16 cellular contexts compared by ENCODE assay signal in genomic region chr7:151444632-151445031, GRCh38. TPM values are rescaled to one million over a fixed set of nuclear protein-coding genes. Genes with fewer than 3 reads are reported as not detected.
DNase-seq lines count a peak whose midpoint lies in the region; ATAC-seq and TF ChIP-seq lines count a peak whose summit lies in the region.
"Had no signal": no experiment of that assay in that cellular context is flagged by ENCODE, and none has a peak within 500 bp of the region (broad histone marks: within the 10 kb centered on the region; RNA-seq: fewer than 3 reads in every experiment).

No MANE protein-coding gene starts in this region.

- H3K36me3 ChIP-seq in esophagus squamous epithelium = no peaks in the 10 kb centered on the region
- H3K36me3 ChIP-seq: BLaER1 treated with 17β-estradiol and CSF1 and Interleukin-3, amounts not matched to agents 10 nM and 100 nM had no signal

- no peak overlapping the region for H3K4me3 ChIP-seq in esophagus squamous epithelium
- H3K4me3 ChIP-seq: BLaER1 treated with 17β-estradiol and CSF1 and Interleukin-3, amounts not matched to agents 10 nM and 100 nM had no signal

- no peak for DNase-seq in activated CD4-positive, alpha-beta T cell treated with anti-CD3 and anti-CD28 coated beads for 36 hours
- no peak for DNase-seq in activated CD4-positive, alpha-beta T cell treated with anti-CD3 and anti-CD28 coated beads, Interleukin-2, amount 50 U/mL, for 4 hours
- DNase-seq in activated naive CD8-positive, alpha-beta T cell treated with anti-CD3 and anti-CD28 coated beads, Interleukin-2, amount 50 U/mL, for 24 hours = no peak
- no peak for DNase-seq in activated naive CD8-positive, alpha-beta T cell treated with anti-CD3 and anti-CD28 coated beads for 36 hours
- DNase-seq in stimulated activated naive CD8-positive, alpha-beta T cell treated with anti-CD3 and anti-CD28 coated beads, Interleukin-15, amount 100 ng/mL, for 72 hours = no peak
- no peak for DNase-seq in esophagus squamous epithelium (lab: John Stamatoyannopoulos, UW)
- no peak for DNase-seq in NCI-H187 (lab: John Stamatoyannopoulos, UW)
- DNase-seq: 8988T; Calu3; CD8-positive, alpha-beta T cell; DMS79 treated with DMSO at 0.1 percent for 48 hours; GF-D8; H9 had no signal

- peaks cover 2% of the 10 kb centered on the region for H3K27me3 Mint-ChIP-seq in activated CD4-positive, alpha-beta T cell treated with anti-CD3 and anti-CD28 coated beads for 36 hours
- peaks cover 2% of the 10 kb centered on the region for H3K27me3 Mint-ChIP-seq in activated naive CD8-positive, alpha-beta T cell treated with anti-CD3 and anti-CD28 coated beads, Interleukin-2, amount 50 U/mL, for 24 hours
- H3K27me3 Mint-ChIP-seq in activated naive CD8-positive, alpha-beta T cell treated with anti-CD3 and anti-CD28 coated beads for 36 hours = no peaks in the 10 kb centered on the region
- H3K27me3 Mint-ChIP-seq in nephron (ENCODE audit: low read depth) = peaks cover 15% of the 10 kb centered on the region
- peaks cover 4% of the 10 kb centered on the region for H3K27me3 Mint-ChIP-seq in stimulated activated naive CD8-positive, alpha-beta T cell treated with anti-CD3 and anti-CD28 coated beads, Interleukin-15, amount 100 ng/mL, for 72 hours

- no peaks in the 10 kb centered on the region for H3K9me3 Mint-ChIP-seq in activated CD4-positive, alpha-beta T cell treated with anti-CD3 and anti-CD28 coated beads for 36 hours (ENCODE audit: low read depth)
- H3K9me3 Mint-ChIP-seq in activated naive CD8-positive, alpha-beta T cell treated with anti-CD3 and anti-CD28 coated beads, Interleukin-2, amount 50 U/mL, for 24 hours = no peaks in the 10 kb centered on the region
- H3K9me3 Mint-ChIP-seq in activated naive CD8-positive, alpha-beta T cell treated with anti-CD3 and anti-CD28 coated beads for 36 hours = no peaks in the 10 kb centered on the region
- H3K9me3 Mint-ChIP-seq in nephron = no peaks in the 10 kb centered on the region
- H3K9me3 Mint-ChIP-seq in stimulated activated naive CD8-positive, alpha-beta T cell treated with anti-CD3 and anti-CD28 coated beads, Interleukin-15, amount 100 ng/mL, for 72 hours = no peaks in the 10 kb centered on the region
- H3K9me3 Mint-ChIP-seq: CD8-positive, alpha-beta T cell; H9 had no signal

- TF ChIP-seq CTCF in nephron (IDR thresholded peaks at IDR 0.05; ENCODE audit: unreplicated experiment in 3 of 3) = no peak
- no peak for TF ChIP-seq CTCF in esophagus squamous epithelium (IDR thresholded peaks at IDR 0.05)

- no peak overlapping the region for H3K27ac ChIP-seq in esophagus squamous epithelium
- H3K27ac ChIP-seq: BLaER1 treated with 17β-estradiol and CSF1 and Interleukin-3, amounts not matched to agents 10 nM and 100 nM had no signal

- no peak for TF ChIP-seq POLR2A in esophagus squamous epithelium (IDR thresholded peaks at IDR 0.05)

- intact Hi-C loops in activated CD4-positive, alpha-beta T cell treated with anti-CD3 and anti-CD28 coated beads for 36 hours (cut with DNase I, micrococcal nuclease) = loop anchor here (5.0 kb wide), 2 partner anchors 32 to 92 kb away; partner anchors contain the start of gene WDR86 (in 1 of the 2)
- intact Hi-C loops in esophagus squamous epithelium (cut with DNase I) = no loop called here

- H3K27me3 ChIP-seq in esophagus squamous epithelium = peaks cover 0 to 37% (median 2%) of the 10 kb centered on the region in 4 donors

- 55 to 76% methylated on average over 1 of the region's 1 CpG for WGBS in esophagus squamous epithelium, 2 donors

- H3K4me1 ChIP-seq in esophagus squamous epithelium = peaks cover 11 to 40% (median 20%) of the 10 kb centered on the region in 3 donors

- no peak overlapping the region for H3K4me3 Mint-ChIP-seq in activated CD4-positive, alpha-beta T cell treated with anti-CD3 and anti-CD28 coated beads for 36 hours
- no peak overlapping the region for H3K4me3 Mint-ChIP-seq in activated naive CD8-positive, alpha-beta T cell treated with anti-CD3 and anti-CD28 coated beads, Interleukin-2, amount 50 U/mL, for 24 hours
- no peak overlapping the region for H3K4me3 Mint-ChIP-seq in activated naive CD8-positive, alpha-beta T cell treated with anti-CD3 and anti-CD28 coated beads for 36 hours
- no peak overlapping the region for H3K4me3 Mint-ChIP-seq in nephron
- H3K4me3 Mint-ChIP-seq in stimulated activated naive CD8-positive, alpha-beta T cell treated with anti-CD3 and anti-CD28 coated beads, Interleukin-15, amount 100 ng/mL, for 72 hours = no peak overlapping the region
- H3K4me3 Mint-ChIP-seq: B cell; CD8-positive, alpha-beta T cell; H9 had no signal

- CTCF ChIA-PET in activated CD4-positive, alpha-beta T cell treated with anti-CD3 and anti-CD28 coated beads for 36 hours (lab: Charles Lee) = interaction anchor here (1.1 to 12.0 kb wide), 5 partner anchors 24 to 130 kb away, joined by 3 to 210 read pairs (median 4); no protein-coding TSS in a partner anchor

- peak; percentile 34 for ATAC-seq in activated CD4-positive, alpha-beta T cell treated with anti-CD3 and anti-CD28 coated beads for 36 hours
- peak; percentile 49 for ATAC-seq in activated naive CD8-positive, alpha-beta T cell treated with anti-CD3 and anti-CD28 coated beads, Interleukin-2, amount 50 U/mL, for 24 hours
- ATAC-seq in stimulated activated naive CD8-positive, alpha-beta T cell treated with anti-CD3 and anti-CD28 coated beads, Interleukin-15, amount 100 ng/mL, for 72 hours = peak; percentile 39
- ATAC-seq: CD8-positive, alpha-beta T cell had no signal

- POLR2A ChIA-PET in activated CD4-positive, alpha-beta T cell treated with anti-CD3 and anti-CD28 coated beads for 36 hours (lab: Charles Lee) = no interaction called here

- no peaks in the 10 kb centered on the region for H3K36me3 Mint-ChIP-seq in activated CD4-positive, alpha-beta T cell treated with anti-CD3 and anti-CD28 coated beads for 36 hours (ENCODE audit: low read depth)
- no peaks in the 10 kb centered on the region for H3K36me3 Mint-ChIP-seq in activated naive CD8-positive, alpha-beta T cell treated with anti-CD3 and anti-CD28 coated beads, Interleukin-2, amount 50 U/mL, for 24 hours (ENCODE audit: low read depth)
- H3K36me3 Mint-ChIP-seq in activated naive CD8-positive, alpha-beta T cell treated with anti-CD3 and anti-CD28 coated beads for 36 hours = no peaks in the 10 kb centered on the region
- H3K36me3 Mint-ChIP-seq in nephron (ENCODE audit: low read depth) = no peaks in the 10 kb centered on the region
- H3K36me3 Mint-ChIP-seq: CD8-positive, alpha-beta T cell had no signal

- H3K9me3 ChIP-seq in esophagus squamous epithelium = no peaks in the 10 kb centered on the region
- H3K9me3 ChIP-seq: BLaER1 treated with 17β-estradiol and CSF1 and Interleukin-3, amounts not matched to agents 10 nM and 100 nM had no signal

- H3K4me1 Mint-ChIP-seq in activated CD4-positive, alpha-beta T cell treated with anti-CD3 and anti-CD28 coated beads for 36 hours = peaks cover 43% of the 10 kb centered on the region
- H3K4me1 Mint-ChIP-seq in activated naive CD8-positive, alpha-beta T cell treated with anti-CD3 and anti-CD28 coated beads, Interleukin-2, amount 50 U/mL, for 24 hours = peaks cover 31% of the 10 kb centered on the region
- peaks cover 23% of the 10 kb centered on the region for H3K4me1 Mint-ChIP-seq in activated naive CD8-positive, alpha-beta T cell treated with anti-CD3 and anti-CD28 coated beads for 36 hours
- H3K4me1 Mint-ChIP-seq in nephron = peaks cover 36% of the 10 kb centered on the region
- H3K4me1 Mint-ChIP-seq in stimulated activated naive CD8-positive, alpha-beta T cell treated with anti-CD3 and anti-CD28 coated beads, Interleukin-15, amount 100 ng/mL, for 72 hours = peaks cover 38% of the 10 kb centered on the region

- no peak overlapping the region for H3K27ac Mint-ChIP-seq in activated CD4-positive, alpha-beta T cell treated with anti-CD3 and anti-CD28 coated beads for 36 hours
- no peak overlapping the region for H3K27ac Mint-ChIP-seq in activated naive CD8-positive, alpha-beta T cell treated with anti-CD3 and anti-CD28 coated beads, Interleukin-2, amount 50 U/mL, for 24 hours
- no peak overlapping the region for H3K27ac Mint-ChIP-seq in activated naive CD8-positive, alpha-beta T cell treated with anti-CD3 and anti-CD28 coated beads for 36 hours
- peak overlapping the region in 2 of 3 experiments; percentile 58 to 75 for H3K27ac Mint-ChIP-seq in nephron
- H3K27ac Mint-ChIP-seq in stimulated activated naive CD8-positive, alpha-beta T cell treated with anti-CD3 and anti-CD28 coated beads, Interleukin-15, amount 100 ng/mL, for 72 hours = no peak overlapping the region
- H3K27ac Mint-ChIP-seq: B cell; CD8-positive, alpha-beta T cell; H9 had no signal

RNA-seq across cellular contexts. Expression of gene CRYGN, which starts 4.7 kb away (rescaled TPM):
- under 1 TPM in 1 of 2 experiments, not detected in 1; 0.11 TPM for total RNA-seq in activated CD4-positive, alpha-beta T cell treated with anti-CD3 and anti-CD28 coated beads for 36 hours
- total RNA-seq in activated naive CD8-positive, alpha-beta T cell treated with anti-CD3 and anti-CD28 coated beads for 36 hours = under 1 TPM; 0.12 to 0.74 TPM
- under 1 TPM in 1 of 4 donors, not detected in 3; 0.19 TPM for total RNA-seq in esophagus squamous epithelium
- total RNA-seq: B cell; Calu3; CD8-positive, alpha-beta T cell had no signal

RNA-seq across cellular contexts. Expression of gene WDR86, which starts 34.8 kb away (rescaled TPM):
- total RNA-seq in activated CD4-positive, alpha-beta T cell treated with anti-CD3 and anti-CD28 coated beads for 36 hours = not detected
- total RNA-seq in activated naive CD8-positive, alpha-beta T cell treated with anti-CD3 and anti-CD28 coated beads for 36 hours = not detected
- 1 to 10 TPM in 2 of 4 donors, under 1 TPM in 2; 0.53 to 4.6 (median 1.5) TPM for total RNA-seq in esophagus squamous epithelium
- total RNA-seq: Calu3 had no signal

Comparison
In these comparisons a context has a peak if more than half of its experiments do, and no peak if none do; other contexts are left out.
1. H3K27ac Mint-ChIP-seq: peak in nephron (2 of 3); none in activated CD4-positive, alpha-beta T cell treated with anti-CD3 and anti-CD28 coated beads for 36 hours (single experiment), activated naive CD8-positive, alpha-beta T cell treated with anti-CD3 and anti-CD28 coated beads, Interleukin-2, amount 50 U/mL, for 24 hours (single experiment), activated naive CD8-positive, alpha-beta T cell treated with anti-CD3 and anti-CD28 coated beads for 36 hours (single experiment) and stimulated activated naive CD8-positive, alpha-beta T cell treated with anti-CD3 and anti-CD28 coated beads, Interleukin-15, amount 100 ng/mL, for 72 hours (0 of 2).
2. Peak in every context shown above with its lines, with median percentiles within 50 percentile points of each other: ATAC-seq.